ENCODE assay signal across 10 cellular contexts in the genomic region with DNA sequence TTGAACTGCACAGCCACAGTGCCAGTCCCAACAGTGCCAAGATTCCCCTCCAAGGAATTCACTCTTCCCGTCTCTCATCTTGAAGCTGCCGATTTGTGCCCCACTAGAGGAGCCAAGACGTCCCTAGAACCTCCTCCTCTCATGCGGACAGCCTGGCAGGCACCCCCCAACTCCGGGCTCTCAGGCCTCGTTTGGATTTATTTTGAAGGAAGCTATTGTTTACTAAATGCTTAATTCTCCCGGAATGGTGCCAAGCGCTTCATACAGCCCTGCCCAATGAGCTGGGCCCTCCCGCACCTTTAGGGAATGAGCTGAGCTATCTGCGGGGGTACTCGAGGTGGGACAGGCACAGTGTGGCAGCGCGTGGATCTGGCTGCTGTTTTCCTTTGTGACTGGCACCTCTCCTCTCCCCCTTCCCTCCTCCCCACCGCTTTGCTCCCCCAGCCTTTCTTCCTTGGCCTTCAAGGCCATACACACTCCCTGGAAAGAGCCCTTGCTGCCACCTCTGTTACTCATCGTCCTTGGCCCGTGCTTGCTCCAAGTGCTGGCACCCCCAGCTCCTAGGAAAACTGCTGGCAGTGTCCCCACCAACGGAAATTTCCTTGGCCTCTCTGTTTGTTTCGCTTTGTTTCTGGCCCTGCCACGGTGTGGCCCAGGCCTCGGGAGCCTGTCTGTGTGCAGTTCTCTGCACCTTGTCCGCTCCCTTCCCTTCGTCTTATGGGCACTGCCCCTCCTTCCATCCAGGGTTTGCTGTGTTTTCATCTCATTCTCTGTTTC. TPM values are rescaled to one million over a fixed set of nuclear protein-coding genes. Genes with fewer than 3 reads are reported as not detected.
DNase-seq lines count a peak whose midpoint lies in the region; ATAC-seq and TF ChIP-seq lines count a peak whose summit lies in the region.
"Had no signal": no experiment of that assay in that cellular context is flagged by ENCODE, and none has a peak within 500 bp of the region (broad histone marks: within the 10 kb centered on the region; RNA-seq: fewer than 3 reads in every experiment).

No MANE protein-coding gene starts in this region.

- H3K18ac ChIP-seq in neuronal stem cell (ENCODE audit: low read length): peak overlapping the region; percentile 38

- H2AFZ ChIP-seq in neuronal stem cell (ENCODE audit: low read length): no peak overlapping the region

- H2BK5ac ChIP-seq in neuronal stem cell (ENCODE audit: low read length): no peak overlapping the region

- H4K91ac ChIP-seq in neuronal stem cell (ENCODE audit: low read depth, low read length, poor library complexity): no peak overlapping the region

- H4K8ac ChIP-seq in neuronal stem cell (ENCODE audit: low read depth, low read length): no peak overlapping the region

- no CpG with 5 or more reads among the region's 22 CpGs for WGBS in neuronal stem cell (ENCODE audit: extremely low coverage in 2 of 2, insufficient read length in 2 of 2, insufficient replicate concordance in 1 of 2), 2 donors

- intact Hi-C loops in Right ventricle myocardium superior (cut with DNase I) (no loop called here), cardiac septum (cut with DNase I) (no loop called here)

- no peak overlapping the region for H3K27ac ChIP-seq in neuronal stem cell (replicated peaks; ENCODE audit: low read length)
- H3K27ac ChIP-seq: C4-2B had no signal

- peaks cover 8 to 19% of the 10 kb centered on the region in 2 donors for H3K36me3 ChIP-seq in neuronal stem cell (replicated peaks in 1 of 2; ENCODE audit: control insufficient read depth in 2 of 2, insufficient read depth in 2 of 2, low read length in 2 of 2)

- H3K4me1 ChIP-seq in neuronal stem cell (ENCODE audit: control insufficient read depth in 2 of 2, insufficient read depth in 1 of 2, low read depth in 1 of 2, low read length in 2 of 2): peaks cover 0 to 2% of the 10 kb centered on the region in 2 donors

- no peak for TF ChIP-seq CTCF in fibroblast of mammary gland (conservative IDR thresholded peaks at IDR 0.05; ENCODE audit: control insufficient read depth, insufficient read depth, low read depth, low read length)

- no peak overlapping the region for H3K14ac ChIP-seq in neuronal stem cell (ENCODE audit: low read length)

- H3K9ac ChIP-seq in neuronal stem cell (ENCODE audit: low read depth, low read length, poor library complexity): peak overlapping the region; percentile 13

- H2BK120ac ChIP-seq in neuronal stem cell (ENCODE audit: low read depth, low read length): no peak overlapping the region

- peaks cover 0 to 3% of the 10 kb centered on the region in 2 donors for H3K9me3 ChIP-seq in neuronal stem cell (replicated peaks in 1 of 2; ENCODE audit: control insufficient read depth in 2 of 2, insufficient read depth in 1 of 2, low read depth in 1 of 2, low read length in 2 of 2)

- ATAC-seq in Right ventricle myocardium superior (ENCODE audit: poor library complexity): peak; percentile 39
- ATAC-seq in HG02970 (IDR thresholded peaks at IDR 0.05; ENCODE audit: low FRiP score, unreplicated experiment): no peak

- H2BK12ac ChIP-seq in neuronal stem cell (ENCODE audit: low read length): no peak overlapping the region

- no peak overlapping the region for H3K4me2 ChIP-seq in neuronal stem cell (ENCODE audit: insufficient read depth, low read length, poor library complexity, severe bottlenecking)

- peak overlapping the region; percentile 31 for H3K4me3 ChIP-seq in fibroblast of mammary gland (ENCODE audit: control insufficient read depth, low read depth, low read length)
- H3K4me3 ChIP-seq in neuronal stem cell (ENCODE audit: low read length in 2 of 2): no peak overlapping the region

- no peak overlapping the region for H2BK15ac ChIP-seq in neuronal stem cell (ENCODE audit: low read length)

- peaks cover 0 to 2% (median 0%) of the 10 kb centered on the region in 3 experiments for H3K27me3 ChIP-seq in neuronal stem cell (ENCODE audit: control insufficient read depth in 3 of 3, insufficient read depth in 3 of 3, low read depth in 1 of 3, low read length in 3 of 3)

- DNase-seq in Right ventricle myocardium superior: peak; percentile 53
- no peak for DNase-seq in cardiac septum (ENCODE audit: low spot score)
- peak; percentile 63 for DNase-seq in fibroblast of mammary gland (ENCODE audit: low read depth)
- no peak for DNase-seq in neuronal stem cell (ENCODE audit: low spot score)
- no peak for DNase-seq in activated effector memory CD4-positive, alpha-beta T cell treated with anti-CD3 and anti-CD28 coated beads, Interleukin-2, amount 50 U/mL, for 16 hours
- DNase-seq in HuH-7.5 (ENCODE audit: low spot score): no peak
- no peak for DNase-seq in HPDE6-E6E7 (ENCODE audit: extremely low spot score)
- DNase-seq: NCI-H187 had no signal

- H3K23ac ChIP-seq in neuronal stem cell (ENCODE audit: low read depth, low read length, poor library complexity): no peak overlapping the region

- no peak overlapping the region for H3K4ac ChIP-seq in neuronal stem cell (ENCODE audit: low read length)

- no peaks in the 10 kb centered on the region for H3K79me1 ChIP-seq in neuronal stem cell (ENCODE audit: low read depth, low read length)

- H2AK5ac ChIP-seq in neuronal stem cell (ENCODE audit: low read depth, low read length): no peak overlapping the region

RNA-seq across cellular contexts. Expression of a gene that starts 49.9 kb away (rescaled TPM):
- total RNA-seq in Right ventricle myocardium superior: 5.2 TPM
- 8.5 TPM for total RNA-seq in cardiac septum
- 17.4 TPM for polyA plus RNA-seq in neuronal stem cell (2013, experiment 1 of 2)
- polyA plus RNA-seq in neuronal stem cell (2013, experiment 2 of 2): 17.2 TPM

Comparison
In these comparisons a context has a peak if more than half of its experiments do, and no peak if none do; other contexts are left out.
1. DNase-seq: peak in Right ventricle myocardium superior (single experiment) and fibroblast of mammary gland (single experiment); none in cardiac septum (single experiment), neuronal stem cell (single experiment), activated effector memory CD4-positive, alpha-beta T cell treated with anti-CD3 and anti-CD28 coated beads, Interleukin-2, amount 50 U/mL, for 16 hours (single experiment), HuH-7.5 (single experiment) and HPDE6-E6E7 (single experiment).